20 cellular contexts compared by ENCODE assay signal in genomic region chr4:41476310-41476709, GRCh38.
DNase-seq lines count a peak whose midpoint lies in the region; ATAC-seq, FAIRE-seq and TF ChIP-seq lines count a peak whose summit lies in the region.
"Had no signal": no experiment of that assay in that cellular context is flagged by ENCODE, and none has a peak within 500 bp of the region (broad histone marks: within the 10 kb centered on the region; RNA-seq: fewer than 3 reads in every experiment).

No MANE protein-coding gene starts in this region.

- peaks cover 17% of the 10 kb centered on the region for H3K4me1 Mint-ChIP-seq in MCF 10A (ENCODE audit: insufficient read depth, unreplicated experiment)

- H3K9me3 Mint-ChIP-seq in MCF 10A (ENCODE audit: unreplicated experiment) = no peaks in the 10 kb centered on the region

- H3K36me3 ChIP-seq in breast epithelium (no peaks in the 10 kb centered on the region), K562 (ENCODE audit: control insufficient read depth, insufficient read depth, low read length) (no peaks in the 10 kb centered on the region), thyroid gland (no peaks in the 10 kb centered on the region)
- H3K36me3 ChIP-seq: MG63, Peyer's patch had no signal

- DNase-seq in MCF 10A (ENCODE audit: unreplicated experiment) = no peak
- DNase-seq in breast epithelium (ENCODE audit: low spot score in 2 of 2) = no peak
- DNase-seq in NCI-H226 = peak; percentile 7
- no peak for DNase-seq in K562 (ENCODE audit: extremely low read depth in 1 of 4, low spot score in 3 of 4)
- DNase-seq in thyroid gland = no peak
- no peak for DNase-seq in GM03348 (ENCODE audit: low spot score)
- no peak for DNase-seq in foreskin keratinocyte
- DNase-seq: DMS53, GM23248, MG63, NCI-H1092 treated with DMSO at 0.1 percent for 48 hours, NCI-H187, NCI-H2171, NCI-H510A, Peyer's patch, Right ventricle myocardium superior had no signal

- in situ Hi-C loops in K562 (cut with MboI) = no loop called here

- H3K27ac Mint-ChIP-seq in MCF 10A (ENCODE audit: low read depth, unreplicated experiment) = peak overlapping the region; percentile 53
- H3K27ac Mint-ChIP-seq: CD14-positive monocyte had no signal

- H3K27ac ChIP-seq in breast epithelium (no peak overlapping the region), K562 (ENCODE audit: extremely low read depth, low read depth, low read length) (no peak overlapping the region), thyroid gland (peak overlapping the region in 2 of 3 donors; percentile 10 to 28), foreskin keratinocyte (no peak overlapping the region)
- H3K27ac ChIP-seq: GM23248, KMS-11, Peyer's patch had no signal

- TF ChIP-seq RAD21 in K562 (CRISPR knock-in tag; conservative IDR thresholded peaks at IDR 0.05 in 1 of 2, IDR thresholded peaks at IDR 0.05 in 1 of 2) = no peak

- H3K9ac ChIP-seq in K562 (ENCODE audit: insufficient read depth in 1 of 2, low read depth in 2 of 2, low read length in 2 of 2) = no peak overlapping the region
- H3K9ac ChIP-seq: GM23248, KMS-11 had no signal

- H3K9me3 ChIP-seq in breast epithelium = no peaks in the 10 kb centered on the region
- no peaks in the 10 kb centered on the region for H3K9me3 ChIP-seq in K562 (replicated peaks; ENCODE audit: control insufficient read depth, insufficient read depth, low read depth, low read length)
- H3K9me3 ChIP-seq in thyroid gland = no peaks in the 10 kb centered on the region
- H3K9me3 ChIP-seq: MG63, Peyer's patch had no signal

- CTCF ChIA-PET in MCF 10A (lab: Yijun Ruan, JAX) = interaction anchor here (0.7 kb wide), 1 partner anchor 1037 kb away, joined by 3 read pairs; no protein-coding TSS in a partner anchor
- CTCF ChIA-PET in K562 (lab: Yijun Ruan, JAX; ENCODE audit: low intra/inter-chr PET ratio) = no interaction called here

- intact Hi-C loops in MCF 10A (cut with micrococcal nuclease) (loop anchor here (5.0 kb wide), 1 partner anchor 114 kb away; no protein-coding TSS in a partner anchor), breast epithelium (cut with DNase I; ENCODE audit: low total_unique reads) (no loop called here), K562 (cut with micrococcal nuclease) (no loop called here), thyroid gland (cut with DNase I) (no loop called here)

- no peak overlapping the region for H2AFZ ChIP-seq in K562 (ENCODE audit: low read depth, low read length)
- H2AFZ ChIP-seq: GM23248 had no signal

- H3K4me1 ChIP-seq in breast epithelium = no peaks in the 10 kb centered on the region
- H3K4me1 ChIP-seq in K562 (replicated peaks in 1 of 2; ENCODE audit: control insufficient read depth in 2 of 2, insufficient read depth in 2 of 2, low read length in 2 of 2) = no peaks in the 10 kb centered on the region
- peaks cover 27 to 38% of the 10 kb centered on the region in 2 donors for H3K4me1 ChIP-seq in thyroid gland
- H3K4me1 ChIP-seq in foreskin keratinocyte = no peaks in the 10 kb centered on the region
- H3K4me1 ChIP-seq: Peyer's patch had no signal

- H3K79me2 ChIP-seq in K562 (ENCODE audit: control insufficient read depth, insufficient read depth, low read length) = no peaks in the 10 kb centered on the region

- no peak for TF ChIP-seq POLR2A in breast epithelium (IDR thresholded peaks at IDR 0.05)
- TF ChIP-seq POLR2A in K562 (conservative IDR thresholded peaks at IDR 0.05) = no peak
- TF ChIP-seq POLR2A in thyroid gland (IDR thresholded peaks at IDR 0.05) = no peak

- no peaks in the 10 kb centered on the region for H3K9me1 ChIP-seq in K562 (ENCODE audit: control insufficient read depth, insufficient read depth, low read length)

- 0% methylated on average over 3 of the region's 3 CpGs for WGBS in K562 (ENCODE audit: insufficient coverage, low coverage, missing lambda C conversion rate)
- 96 to 97% methylated on average over 3 of the region's 3 CpGs for WGBS in thyroid gland, 2 donors

- no peak overlapping the region for H3K4me2 ChIP-seq in K562 (ENCODE audit: insufficient read depth, low read length)
- H3K4me2 ChIP-seq: KMS-11 had no signal

- H3K36me3 Mint-ChIP-seq in MCF 10A (ENCODE audit: insufficient read depth, unreplicated experiment) = no peaks in the 10 kb centered on the region
- H3K36me3 Mint-ChIP-seq: CD14-positive monocyte had no signal

- POLR2A ChIA-PET in MCF 10A (lab: Yijun Ruan, JAX) = interaction anchor here (0.8 kb wide), 1 partner anchor 61 kb away, joined by 3 read pairs; no protein-coding TSS in a partner anchor
- POLR2A ChIA-PET in K562 (lab: Yijun Ruan, JAX) = interaction anchor here (0.7 kb wide), 1 partner anchor 211 kb away, joined by 3 read pairs; no protein-coding TSS in a partner anchor

- ATAC-seq in K562 = no peak
- no peak for ATAC-seq in HG03280 (IDR thresholded peaks at IDR 0.05; ENCODE audit: unreplicated experiment)
- ATAC-seq in foreskin keratinocyte = no peak

- TF ChIP-seq CTCF in MCF 10A (IDR thresholded peaks at IDR 0.05; ENCODE audit: unreplicated experiment) (no peak), breast epithelium (IDR thresholded peaks at IDR 0.05) (no peak), K562 (IDR thresholded peaks at IDR 0.05 in 2 of 3, conservative IDR thresholded peaks at IDR 0.05 in 1 of 3; ENCODE audit: insufficient read depth in 2 of 3, low read depth in 1 of 3, low read length in 3 of 3) (no peak), thyroid gland (IDR thresholded peaks at IDR 0.05) (no peak), foreskin keratinocyte (conservative IDR thresholded peaks at IDR 0.05) (no peak)

- no peak for TF ChIP-seq EP300 in K562 (IDR thresholded peaks at IDR 0.05; ENCODE audit: low read length)

- no peaks in the 10 kb centered on the region for H3K27me3 Mint-ChIP-seq in MCF 10A (ENCODE audit: insufficient read depth, unreplicated experiment)

- BruUV-seq in MCF 10A (replicated peaks; lab: Mats Ljungman, UMichigan) (no TSS peak), K562 (replicated peaks; lab: Mats Ljungman, UMichigan) (no TSS peak)

- H3K4me3 ChIP-seq in breast epithelium = no peak overlapping the region
- H3K4me3 ChIP-seq in K562 = no peak overlapping the region
- H3K4me3 ChIP-seq in thyroid gland (replicated peaks in 1 of 3) = no peak overlapping the region
- H3K4me3 ChIP-seq: GM23248, MG63, Peyer's patch had no signal

- FAIRE-seq in K562 (lab: Jason Lieb, UNC) = no peak
- FAIRE-seq: A204.1 had no signal

- H4K20me1 ChIP-seq in K562 (replicated peaks; ENCODE audit: control insufficient read depth, insufficient read depth, low read length) = no peaks in the 10 kb centered on the region

- H3K27me3 ChIP-seq in breast epithelium (no peaks in the 10 kb centered on the region), K562 (ENCODE audit: control insufficient read depth in 2 of 2, insufficient read depth in 2 of 2, low read length in 2 of 2) (no peaks in the 10 kb centered on the region), thyroid gland (no peaks in the 10 kb centered on the region), foreskin keratinocyte (peaks cover 18% of the 10 kb centered on the region)
- H3K27me3 ChIP-seq: MG63, Peyer's patch had no signal

- H3K4me3 Mint-ChIP-seq in MCF 10A (ENCODE audit: unreplicated experiment) = no peak overlapping the region
- H3K4me3 Mint-ChIP-seq: CD14-positive monocyte had no signal

TF ChIP-seq in K562, 482 proteins besides CTCF, POLR2A, EP300 and RAD21:
- TF ChIP-seq ZNF134 (CRISPR knock-in tag; conservative IDR thresholded peaks at IDR 0.05) (peak; percentile 68), HES1 (IDR thresholded peaks at IDR 0.05; ENCODE audit: low read depth) (no peak)

Comparison
In these comparisons a context has a peak if more than half of its experiments do, and no peak if none do; other contexts are left out.
1. H3K27ac ChIP-seq: peak in thyroid gland (2 of 3); none in breast epithelium (0 of 2), K562 (single experiment) and foreskin keratinocyte (single experiment).